Comparison of ENCODE assay signal across 20 cellular contexts in the genomic region with DNA sequence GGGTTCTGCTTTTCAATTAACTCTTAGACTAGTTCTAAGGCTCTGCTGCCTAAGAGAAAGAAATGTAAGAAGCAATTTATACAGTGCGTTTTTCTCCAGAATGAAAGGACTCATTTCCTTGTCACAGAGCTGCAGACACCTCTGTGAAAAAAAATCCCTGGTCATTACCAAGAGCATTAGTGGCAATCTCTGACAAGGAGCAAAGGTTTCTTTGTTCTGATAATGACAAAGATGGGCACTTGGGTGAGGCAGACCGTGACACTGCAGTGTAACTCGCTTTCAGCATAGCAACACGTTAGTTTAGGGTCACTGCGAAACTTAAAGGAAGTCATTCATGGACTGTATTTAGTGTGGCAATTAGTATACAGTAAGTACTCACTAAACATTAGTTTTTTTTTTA.
DNase-seq lines count a peak whose midpoint lies in the region; ATAC-seq, FAIRE-seq and TF ChIP-seq lines count a peak whose summit lies in the region.
"Had no signal": no experiment of that assay in that cellular context is flagged by ENCODE, and none has a peak within 500 bp of the region (broad histone marks: within the 10 kb centered on the region; RNA-seq: fewer than 3 reads in every experiment).

No MANE protein-coding gene starts in this region.

- no peaks in the 10 kb centered on the region for H3K36me3 ChIP-seq in upper lobe of right lung
- H3K36me3 ChIP-seq: MG63 had no signal

- no peaks in the 10 kb centered on the region for H3K4me1 ChIP-seq in upper lobe of right lung

- H3K4me3 ChIP-seq in upper lobe of right lung, result no peak overlapping the region
- H3K4me3 ChIP-seq: MG63, SK-N-MC had no signal

- H3K9me3 ChIP-seq in upper lobe of right lung, result no peaks in the 10 kb centered on the region
- H3K9me3 ChIP-seq: MG63 had no signal

- no peak overlapping the region for H3K27ac ChIP-seq in upper lobe of right lung
- H3K27ac ChIP-seq: KMS-11, SK-N-MC had no signal

- TF ChIP-seq CTCF in D721Med (IDR thresholded peaks at IDR 0.05; ENCODE audit: insufficient read depth, missing control alignments), result no peak
- TF ChIP-seq CTCF in upper lobe of right lung (IDR thresholded peaks at IDR 0.05), result no peak

- ATAC-seq in upper lobe of right lung (no peak), HG03045 (IDR thresholded peaks at IDR 0.05; ENCODE audit: unreplicated experiment) (no peak)
- ATAC-seq: Panc1, Right ventricle myocardium inferior had no signal

- FAIRE-seq in D721Med (lab: Jason Lieb, UNC), result peak; percentile 46
- FAIRE-seq: H54 had no signal

- DNase-seq in D721Med (ENCODE audit: insufficient read length, low spot score) (no peak), NCI-H1105 treated with DMSO at 0.1 percent for 48 hours (lab: John Stamatoyannopoulos, UW) (peak; percentile 27), NCI-H345 treated with DMSO at 0.1 percent for 48 hours (lab: John Stamatoyannopoulos, UW; ENCODE audit: unreplicated experiment) (peak; percentile 77), left kidney (ENCODE audit: low read depth, low spot score) (peak; percentile 23), upper lobe of right lung (no peak), NCI-H774 (lab: John Stamatoyannopoulos, UW) (no peak)
- DNase-seq in stimulated activated CD4-positive, alpha-beta T cell treated with anti-CD3 and anti-CD28 coated beads, Interleukin-12 subunit alpha, Interleukin-12 subunit beta, amount 100 ng/mL, for 4 hours, result no peak
- DNase-seq: ACHN; CD4-positive, CD25-positive, alpha-beta regulatory T cell; GF-D8; MG63; NCI-H1694; NCI-H526; T-helper 1 cell had no signal

- H3K27me3 ChIP-seq in upper lobe of right lung, result no peaks in the 10 kb centered on the region
- H3K27me3 ChIP-seq: MG63 had no signal

- intact Hi-C loops in upper lobe of right lung (cut with DNase I), result no loop called here

Comparison
In these comparisons a context has a peak if more than half of its experiments do, and no peak if none do; other contexts are left out.
1. DNase-seq: peak in NCI-H1105 treated with DMSO at 0.1 percent for 48 hours (single experiment), NCI-H345 treated with DMSO at 0.1 percent for 48 hours (single experiment) and left kidney (single experiment); none in D721Med (single experiment), stimulated activated CD4-positive, alpha-beta T cell treated with anti-CD3 and anti-CD28 coated beads, Interleukin-12 subunit alpha, Interleukin-12 subunit beta, amount 100 ng/mL, for 4 hours (single experiment), upper lobe of right lung (single experiment) and NCI-H774 (single experiment).